In genomic region chr20:46221271-46221670, GRCh38 we compare ENCODE assay signal across 20 cellular contexts.
A peak's percentile ranks its signal among the peaks of the same experiment; 100 is the strongest.
DNase-seq lines count a peak whose midpoint lies in the region; ATAC-seq and TF ChIP-seq lines count a peak whose summit lies in the region.
"Had no signal": no experiment of that assay in that cellular context is flagged by ENCODE, and none has a peak within 500 bp of the region (broad histone marks: within the 10 kb centered on the region; RNA-seq: fewer than 3 reads in every experiment).

No MANE protein-coding gene starts in this region.

- H3K79me2 ChIP-seq in SK-N-SH (ENCODE audit: insufficient read depth) = no peaks in the 10 kb centered on the region

- H3K4me1 Mint-ChIP-seq in WTC11 = peaks cover 49% of the 10 kb centered on the region
- H3K4me1 Mint-ChIP-seq: activated naive CD4-positive, alpha-beta T cell treated with anti-CD3 and anti-CD28 coated beads, Interleukin-2, amount 10 ng/mL, durations not matched to agents 7 days and 5 days; central memory CD8-positive, alpha-beta T cell had no signal

- no peaks in the 10 kb centered on the region for H3K9me3 ChIP-seq in left ventricle myocardium inferior (replicated peaks)
- no peaks in the 10 kb centered on the region for H3K9me3 ChIP-seq in SK-N-SH
- H3K9me3 ChIP-seq: left lung, MG63, thoracic aorta had no signal

- no peak for DNase-seq in left ventricle myocardium inferior
- no peak for DNase-seq in left ventricle myocardium superior
- no peak for DNase-seq in WTC11 (ENCODE audit: low spot score)
- peak; percentile 57 for DNase-seq in medulla oblongata (ENCODE audit: extremely low spot score)
- DNase-seq in posterior vena cava (ENCODE audit: low spot score) = no peak
- no peak for DNase-seq in SK-N-SH
- DNase-seq: activated CD8-positive, alpha-beta memory T cell treated with anti-CD3 and anti-CD28 coated beads for 24 hours; activated naive CD4-positive, alpha-beta T cell treated with anti-CD3 and anti-CD28 coated beads, Interleukin-2, amount 10 ng/mL, durations not matched to agents 7 days and 5 days; activated T-cell treated with anti-CD3 and anti-CD28 coated beads, Interleukin-2, amount 50 U/mL, for 72 hours; left lung; MG63; NCI-H1436 treated with DMSO at 0.1 percent for 48 hours; T1000 had no signal

- no peaks in the 10 kb centered on the region for H3K9me2 ChIP-seq in SK-N-SH

- no peak overlapping the region for H3K4me3 ChIP-seq in left ventricle myocardium inferior
- H3K4me3 ChIP-seq in SK-N-SH (ENCODE audit: low read depth in 2 of 2, low read length in 1 of 2) = no peak overlapping the region
- H3K4me3 ChIP-seq: left lung, MG63, thoracic aorta had no signal

- no peak overlapping the region for H2AFZ ChIP-seq in SK-N-SH (ENCODE audit: low read depth)

- peaks cover 39% of the 10 kb centered on the region for H3K4me1 ChIP-seq in left ventricle myocardium inferior
- peaks cover 0 to 23% of the 10 kb centered on the region in 2 experiments; a peak in 1 of 4 replicates for H3K4me1 ChIP-seq in SK-N-SH (ENCODE audit: control insufficient read depth in 1 of 2, insufficient read depth in 2 of 2, low read depth in 1 of 2, low read length in 1 of 2)
- H3K4me1 ChIP-seq: left lung had no signal

- no peaks in the 10 kb centered on the region for H3K36me3 Mint-ChIP-seq in WTC11
- H3K36me3 Mint-ChIP-seq: activated naive CD4-positive, alpha-beta T cell treated with anti-CD3 and anti-CD28 coated beads, Interleukin-2, amount 10 ng/mL, durations not matched to agents 7 days and 5 days; CD14-positive monocyte had no signal

- CTCF ChIA-PET in WTC11 (lab: Charles Lee) (interaction anchor here (0.6 kb wide), 1 partner anchor 70 kb away, joined by 3 read pairs; no protein-coding TSS in a partner anchor), SK-N-SH (lab: Yijun Ruan, JAX) (interaction anchor here (0.9 to 2.6 kb wide), 4 partner anchors 10 to 88 kb away, joined by 3 to 7 read pairs (median 3); no protein-coding TSS in a partner anchor)

- TF ChIP-seq CTCF in left ventricle myocardium inferior (IDR thresholded peaks at IDR 0.05; ENCODE audit: borderline replicate concordance) (no peak), WTC11 (IDR thresholded peaks at IDR 0.05) (no peak), SK-N-SH (IDR thresholded peaks at IDR 0.05) (no peak)

- WGBS in SK-N-SH (ENCODE audit: low lambda C conversion rate) = 73% methylated on average over 6 of the region's 6 CpGs

- no peaks in the 10 kb centered on the region for H4K20me1 ChIP-seq in SK-N-SH (ENCODE audit: insufficient read depth)

- intact Hi-C loops in left ventricle myocardium inferior (cut with micrococcal nuclease) (no loop called here), left ventricle myocardium superior (cut with micrococcal nuclease) (no loop called here), posterior vena cava (cut with DNase I) (no loop called here)

- H3K4me3 Mint-ChIP-seq in WTC11 = no peak overlapping the region
- H3K4me3 Mint-ChIP-seq: activated naive CD4-positive, alpha-beta T cell treated with anti-CD3 and anti-CD28 coated beads, Interleukin-2, amount 10 ng/mL, durations not matched to agents 7 days and 5 days; activated T-cell treated with anti-CD3 and anti-CD28 coated beads, Interleukin-2, amount 50 U/mL, for 72 hours; CD14-positive monocyte; central memory CD8-positive, alpha-beta T cell had no signal

- TF ChIP-seq EP300 in SK-N-SH (IDR thresholded peaks at IDR 0.05; ENCODE audit: borderline replicate concordance in 1 of 2, low read depth in 1 of 2, low read length in 1 of 2) = no peak

- H3K9ac ChIP-seq in SK-N-SH = no peak overlapping the region

- POLR2A ChIA-PET in WTC11 (lab: Charles Lee) (interaction anchor here (1.0 kb wide), 1 partner anchor 12 kb away, joined by 3 read pairs; no protein-coding TSS in a partner anchor), SK-N-SH (lab: Yijun Ruan, JAX) (interaction anchor here (0.7 kb wide), 1 partner anchor 24 kb away, joined by 3 read pairs; no protein-coding TSS in a partner anchor)

- H3K4me2 ChIP-seq in SK-N-SH = no peak overlapping the region

- no peaks in the 10 kb centered on the region; the same call in 1 of the 2 replicates for H3K27me3 Mint-ChIP-seq in WTC11 (ENCODE audit: low read depth)

- 0 out of 2 replicates have a peak overlapping the region, but pooled peaks have one; percentile 20 for H3K27ac Mint-ChIP-seq in WTC11
- H3K27ac Mint-ChIP-seq: activated naive CD4-positive, alpha-beta T cell treated with anti-CD3 and anti-CD28 coated beads, Interleukin-2, amount 10 ng/mL, durations not matched to agents 7 days and 5 days; activated T-cell treated with anti-CD3 and anti-CD28 coated beads, Interleukin-2, amount 50 U/mL, for 72 hours; CD14-positive monocyte; IgD-negative memory B cell had no signal

- no peaks in the 10 kb centered on the region for H3F3A ChIP-seq in SK-N-SH (replicated peaks; ENCODE audit: insufficient read depth)

- TF ChIP-seq RAD21 in SK-N-SH (IDR thresholded peaks at IDR 0.05; ENCODE audit: low read length) = no peak

- H3K27me3 ChIP-seq in left ventricle myocardium inferior (ENCODE audit: low read depth) (peaks cover 22% of the 10 kb centered on the region), SK-N-SH (ENCODE audit: insufficient read depth) (0 out of 2 replicates have a peak, but pooled peaks cover 8% of the 10 kb centered on the region)

- H3K36me3 ChIP-seq in left ventricle myocardium inferior = no peaks in the 10 kb centered on the region
- H3K36me3 ChIP-seq in SK-N-SH (replicated peaks in 1 of 2; ENCODE audit: control insufficient read depth in 1 of 2, insufficient read depth in 2 of 2, low read length in 1 of 2) = no peaks in the 10 kb centered on the region
- H3K36me3 ChIP-seq: left lung, MG63, thoracic aorta had no signal

- no peaks in the 10 kb centered on the region for H3K9me3 Mint-ChIP-seq in WTC11
- H3K9me3 Mint-ChIP-seq: activated naive CD4-positive, alpha-beta T cell treated with anti-CD3 and anti-CD28 coated beads, Interleukin-2, amount 10 ng/mL, durations not matched to agents 7 days and 5 days; activated T-cell treated with anti-CD3 and anti-CD28 coated beads, Interleukin-2, amount 50 U/mL, for 72 hours; central memory CD8-positive, alpha-beta T cell; IgD-negative memory B cell had no signal

- H3K27ac ChIP-seq in left ventricle myocardium inferior (replicated peaks) (peak overlapping the region; percentile 96), temporal lobe (ENCODE audit: low read depth, low read length) (peak overlapping the region; percentile 30), SK-N-SH (ENCODE audit: low read depth in 2 of 2, low read length in 1 of 2) (peak overlapping the region in 1 of 2 experiments; percentile 66; a peak in 2 of 4 replicates)
- H3K27ac ChIP-seq: left lung had no signal

- ATAC-seq in left ventricle myocardium superior (no peak), WTC11 (no peak), GM18873 (IDR thresholded peaks at IDR 0.05; ENCODE audit: low FRiP score, unreplicated experiment) (no peak)
- ATAC-seq: activated T-cell treated with anti-CD3 and anti-CD28 coated beads, Interleukin-2, amount 50 U/mL, for 72 hours; left lung; sciatic nerve had no signal

TF ChIP-seq in WTC11, 78 proteins besides CTCF, POLR2A, EP300 and RAD21 (continues in another document):
- TF ChIP-seq FOXP4 (CRISPR knock-in tag; IDR thresholded peaks at IDR 0.05) = no peak
- TF ChIP-seq CREM (CRISPR knock-in tag; IDR thresholded peaks at IDR 0.05) = no peak

TF ChIP-seq in SK-N-SH, 30 proteins besides CTCF, POLR2A, EP300 and RAD21:
- TF ChIP-seq RCOR1 (IDR thresholded peaks at IDR 0.05; ENCODE audit: low read length) (no peak), CHD2 (IDR thresholded peaks at IDR 0.05; ENCODE audit: low read length, partially characterized antibody) (no peak), SMC3 (IDR thresholded peaks at IDR 0.05; ENCODE audit: low read depth, low read length) (no peak), IRF3 (IDR thresholded peaks at IDR 0.05; ENCODE audit: low read depth, low read length) (no peak), SIN3A (IDR thresholded peaks at IDR 0.05; ENCODE audit: borderline replicate concordance, low read depth, low read length) (no peak), TEAD4 (IDR thresholded peaks at IDR 0.05; ENCODE audit: borderline replicate concordance, insufficient read depth) (no peak), EZH2phosphoT487 (IDR thresholded peaks at IDR 0.05; ENCODE audit: borderline replicate concordance, low read depth) (no peak), ELF1 (IDR thresholded peaks at IDR 0.05) (no peak)
